In genomic region chr5:138336952-138337684, GRCh38 we compare ENCODE assay signal across 8 cellular contexts. TPM values are rescaled to one million over a fixed set of nuclear protein-coding genes. Genes with fewer than 3 reads are reported as not detected.
DNase-seq lines count a peak whose midpoint lies in the region; ATAC-seq and TF ChIP-seq lines count a peak whose summit lies in the region.

No MANE protein-coding gene starts in this region.

- H3K4me3 Mint-ChIP-seq in activated naive CD4-positive, alpha-beta T cell treated with anti-CD3 and anti-CD28 coated beads for 36 hours, result peak overlapping the region; percentile 87
- H3K4me3 Mint-ChIP-seq in activated CD4-positive, alpha-beta memory T cell treated with anti-CD3 and anti-CD28 coated beads, Interleukin-2, amount 10 ng/mL, durations not matched to agents 7 days and 5 days, result peak overlapping the region; percentile 82
- peak overlapping the region; percentile 89 to 95 (median 92) for H3K4me3 Mint-ChIP-seq in nephron

- POLR2A ChIA-PET in activated CD4-positive, alpha-beta memory T cell treated with anti-CD3 and anti-CD28 coated beads, Interleukin-2, amount 10 ng/mL, durations not matched to agents 7 days and 5 days (lab: Charles Lee), result interaction anchor here (1.1 to 6.1 kb wide), 13 partner anchors 8 to 238 kb away, joined by 3 to 182 read pairs (median 5); partner anchors contain the start of genes EGR1, ETF1, HSPA9 and KDM3B

- H3K9me3 Mint-ChIP-seq in activated naive CD4-positive, alpha-beta T cell treated with anti-CD3 and anti-CD28 coated beads for 36 hours, result no peaks in the 10 kb centered on the region
- H3K9me3 Mint-ChIP-seq in activated CD4-positive, alpha-beta memory T cell treated with anti-CD3 and anti-CD28 coated beads, Interleukin-2, amount 10 ng/mL, durations not matched to agents 7 days and 5 days, result no peaks in the 10 kb centered on the region
- H3K9me3 Mint-ChIP-seq in nephron, result no peaks in the 10 kb centered on the region

- CTCF ChIA-PET in activated naive CD4-positive, alpha-beta T cell treated with anti-CD3 and anti-CD28 coated beads for 36 hours (lab: Charles Lee), result interaction anchor here (8.0 kb wide), 1 partner anchor 15 kb away, joined by 176 read pairs; the partner anchor contains the start of gene KDM3B
- CTCF ChIA-PET in activated CD4-positive, alpha-beta memory T cell treated with anti-CD3 and anti-CD28 coated beads, Interleukin-2, amount 10 ng/mL, durations not matched to agents 7 days and 5 days (lab: Charles Lee), result interaction anchor here (17.2 kb wide), 1 partner anchor 14 kb away, joined by 387 read pairs; the partner anchor contains the start of gene KDM3B

- TF ChIP-seq CTCF in nephron (IDR thresholded peaks at IDR 0.05; ENCODE audit: unreplicated experiment in 3 of 3), result no peak

- DNase-seq in activated naive CD4-positive, alpha-beta T cell treated with anti-CD3 and anti-CD28 coated beads for 36 hours, result peak; percentile 83
- DNase-seq in activated naive CD4-positive, alpha-beta T cell treated with anti-CD3 and anti-CD28 coated beads, Interleukin-2, amount 50 U/mL, for 16 hours, result no peak
- DNase-seq in NCI-H146 treated with DMSO at 0.1 percent for 48 hours (lab: John Stamatoyannopoulos, UW; ENCODE audit: unreplicated experiment) (peak; percentile 80), fibroblast of the conjunctiva (ENCODE audit: low read depth) (peak; percentile 65), NCI-H2171 treated with DMSO at 0.1 percent for 48 hours (lab: John Stamatoyannopoulos, UW) (no peak)
- DNase-seq in activated CD4-positive, alpha-beta memory T cell treated with anti-CD3 and anti-CD28 coated beads, Interleukin-2, amount 10 ng/mL, durations not matched to agents 7 days and 5 days, result no peak

- ATAC-seq in HG02588 (IDR thresholded peaks at IDR 0.05; ENCODE audit: unreplicated experiment), result peak; percentile 21

- intact Hi-C loops in activated naive CD4-positive, alpha-beta T cell treated with anti-CD3 and anti-CD28 coated beads for 36 hours (cut with micrococcal nuclease), result loop anchor here (2.0 to 10.0 kb wide), 3 partner anchors 70 to 958 kb away; partner anchors contain the start of genes HSPA9 and MATR3

- H3K27ac Mint-ChIP-seq in activated naive CD4-positive, alpha-beta T cell treated with anti-CD3 and anti-CD28 coated beads for 36 hours, result peak overlapping the region; percentile 98
- peak overlapping the region; percentile 89 for H3K27ac Mint-ChIP-seq in activated CD4-positive, alpha-beta memory T cell treated with anti-CD3 and anti-CD28 coated beads, Interleukin-2, amount 10 ng/mL, durations not matched to agents 7 days and 5 days
- H3K27ac Mint-ChIP-seq in nephron, result peak overlapping the region; percentile 99 to 100 (median 99)

- peaks cover 4% of the 10 kb centered on the region for H3K36me3 Mint-ChIP-seq in activated naive CD4-positive, alpha-beta T cell treated with anti-CD3 and anti-CD28 coated beads for 36 hours (ENCODE audit: low read depth)
- peaks cover 15% of the 10 kb centered on the region for H3K36me3 Mint-ChIP-seq in activated CD4-positive, alpha-beta memory T cell treated with anti-CD3 and anti-CD28 coated beads, Interleukin-2, amount 10 ng/mL, durations not matched to agents 7 days and 5 days (ENCODE audit: low read depth)
- peaks cover 17% of the 10 kb centered on the region for H3K36me3 Mint-ChIP-seq in nephron (ENCODE audit: low read depth)

- no peaks in the 10 kb centered on the region for H3K27me3 Mint-ChIP-seq in activated naive CD4-positive, alpha-beta T cell treated with anti-CD3 and anti-CD28 coated beads for 36 hours (ENCODE audit: low read depth)
- H3K27me3 Mint-ChIP-seq in activated CD4-positive, alpha-beta memory T cell treated with anti-CD3 and anti-CD28 coated beads, Interleukin-2, amount 10 ng/mL, durations not matched to agents 7 days and 5 days, result no peaks in the 10 kb centered on the region
- H3K27me3 Mint-ChIP-seq in nephron (ENCODE audit: low read depth), result no peaks in the 10 kb centered on the region

- peaks cover 28% of the 10 kb centered on the region for H3K4me1 Mint-ChIP-seq in activated naive CD4-positive, alpha-beta T cell treated with anti-CD3 and anti-CD28 coated beads for 36 hours (ENCODE audit: low read depth)
- peaks cover 48% of the 10 kb centered on the region for H3K4me1 Mint-ChIP-seq in activated CD4-positive, alpha-beta memory T cell treated with anti-CD3 and anti-CD28 coated beads, Interleukin-2, amount 10 ng/mL, durations not matched to agents 7 days and 5 days
- peaks cover 35% of the 10 kb centered on the region for H3K4me1 Mint-ChIP-seq in nephron

RNA-seq across cellular contexts. Expression of gene FAM53C, which starts 0.9 kb away (rescaled TPM):
- 10 to 100 TPM; 20.7 to 21.8 TPM for total RNA-seq in activated naive CD4-positive, alpha-beta T cell treated with anti-CD3 and anti-CD28 coated beads for 36 hours
- total RNA-seq in activated CD4-positive, alpha-beta memory T cell treated with anti-CD3 and anti-CD28 coated beads, Interleukin-2, amount 10 ng/mL, durations not matched to agents 7 days and 5 days, result 10 to 100 TPM; 21.7 to 27.1 TPM

RNA-seq across cellular contexts. Expression of gene CDC25C, which starts 5.5 kb away (rescaled TPM):
- 10 to 100 TPM; 23.2 to 26.6 TPM for total RNA-seq in activated naive CD4-positive, alpha-beta T cell treated with anti-CD3 and anti-CD28 coated beads for 36 hours
- 10 to 100 TPM; 15.2 to 18.4 TPM for total RNA-seq in activated CD4-positive, alpha-beta memory T cell treated with anti-CD3 and anti-CD28 coated beads, Interleukin-2, amount 10 ng/mL, durations not matched to agents 7 days and 5 days

RNA-seq across cellular contexts. Expression of gene KDM3B, which starts 15.4 kb away (rescaled TPM):
- 10 to 100 TPM; 33.4 to 36.2 TPM for total RNA-seq in activated naive CD4-positive, alpha-beta T cell treated with anti-CD3 and anti-CD28 coated beads for 36 hours
- total RNA-seq in activated CD4-positive, alpha-beta memory T cell treated with anti-CD3 and anti-CD28 coated beads, Interleukin-2, amount 10 ng/mL, durations not matched to agents 7 days and 5 days, result 10 to 100 TPM; 51.9 to 57.9 TPM

Comparison
In these comparisons a context has a peak if more than half of its experiments do, and no peak if none do; other contexts are left out.
1. DNase-seq: peak in activated naive CD4-positive, alpha-beta T cell treated with anti-CD3 and anti-CD28 coated beads for 36 hours (single experiment), NCI-H146 treated with DMSO at 0.1 percent for 48 hours (single experiment) and fibroblast of the conjunctiva (single experiment); none in activated naive CD4-positive, alpha-beta T cell treated with anti-CD3 and anti-CD28 coated beads, Interleukin-2, amount 50 U/mL, for 16 hours (single experiment), activated CD4-positive, alpha-beta memory T cell treated with anti-CD3 and anti-CD28 coated beads, Interleukin-2, amount 10 ng/mL, durations not matched to agents 7 days and 5 days (single experiment) and NCI-H2171 treated with DMSO at 0.1 percent for 48 hours (single experiment).
2. Peak in every context shown above with its lines, with median percentiles within 50 percentile points of each other: H3K27ac Mint-ChIP-seq and H3K4me3 Mint-ChIP-seq.